1 cellular context compared by ENCODE assay signal in the genomic region with DNA sequence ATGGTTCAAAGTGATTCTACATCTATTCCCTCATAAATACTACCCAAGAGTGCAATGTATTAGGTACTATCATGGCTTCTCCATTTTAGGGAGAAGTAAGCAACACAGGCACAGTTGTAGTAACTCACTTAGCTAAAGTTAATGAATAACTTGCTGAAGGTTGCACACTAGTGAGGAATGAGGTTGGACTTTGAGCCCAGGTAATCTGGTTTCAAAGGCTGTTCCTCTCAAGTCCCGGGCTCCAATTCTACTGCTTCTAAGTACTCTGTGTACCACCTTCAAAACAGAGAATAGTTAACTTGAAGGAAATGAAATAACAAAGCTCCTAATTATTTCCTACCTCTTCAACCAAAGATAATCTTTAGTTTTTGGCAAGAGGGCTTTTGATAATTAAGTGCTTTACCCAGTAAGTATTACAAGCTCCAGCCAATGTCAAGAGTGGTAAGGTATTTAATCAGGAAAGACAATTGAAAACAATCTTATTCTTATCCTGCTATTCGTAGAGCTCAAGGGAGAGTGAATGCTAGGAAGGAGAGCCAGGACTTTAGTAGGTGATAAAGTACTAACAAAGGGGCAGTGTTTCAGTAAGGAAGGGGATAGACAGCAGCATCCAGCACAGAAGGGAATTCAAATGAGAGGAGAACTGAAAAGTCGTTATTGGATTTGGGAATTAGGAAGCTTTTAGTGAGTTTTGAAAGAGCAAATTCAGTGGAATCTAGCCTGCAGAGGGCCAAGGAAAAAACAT.
TF ChIP-seq lines count a peak whose summit lies in the region.

No MANE protein-coding gene starts in this region.

TF ChIP-seq in HepG2, 621 proteins besides CTCF, POLR2A, EP300 and RAD21 (continued from another document and continues in another):
- TF ChIP-seq, protein P1, sequence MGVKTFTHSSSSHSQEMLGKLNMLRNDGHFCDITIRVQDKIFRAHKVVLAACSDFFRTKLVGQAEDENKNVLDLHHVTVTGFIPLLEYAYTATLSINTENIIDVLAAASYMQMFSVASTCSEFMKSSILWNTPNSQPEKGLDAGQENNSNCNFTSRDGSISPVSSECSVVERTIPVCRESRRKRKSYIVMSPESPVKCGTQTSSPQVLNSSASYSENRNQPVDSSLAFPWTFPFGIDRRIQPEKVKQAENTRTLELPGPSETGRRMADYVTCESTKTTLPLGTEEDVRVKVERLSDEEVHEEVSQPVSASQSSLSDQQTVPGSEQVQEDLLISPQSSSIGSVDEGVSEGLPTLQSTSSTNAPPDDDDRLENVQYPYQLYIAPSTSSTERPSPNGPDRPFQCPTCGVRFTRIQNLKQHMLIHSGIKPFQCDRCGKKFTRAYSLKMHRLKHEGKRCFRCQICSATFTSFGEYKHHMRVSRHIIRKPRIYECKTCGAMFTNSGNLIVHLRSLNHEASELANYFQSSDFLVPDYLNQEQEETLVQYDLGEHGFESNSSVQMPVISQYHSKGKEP (CRISPR knock-in tag; IDR thresholded peaks at IDR 0.05) = no peak
- peak; percentile 22; the same call in 1 of the 2 replicates for TF ChIP-seq RCOR2 (CRISPR knock-in tag; IDR thresholded peaks at IDR 0.05)
- TF ChIP-seq DNMT3B (CRISPR knock-in tag; conservative IDR thresholded peaks at IDR 0.05) = no peak
- no peak for TF ChIP-seq ZNF205 (CRISPR knock-in tag; IDR thresholded peaks at IDR 0.05)
- no peak for TF ChIP-seq BCL6 (CRISPR knock-in tag; IDR thresholded peaks at IDR 0.05)
- no peak for TF ChIP-seq ZNF598 (CRISPR knock-in tag; IDR thresholded peaks at IDR 0.05; ENCODE audit: borderline replicate concordance)
- TF ChIP-seq ZNF558 (CRISPR knock-in tag; IDR thresholded peaks at IDR 0.05; ENCODE audit: borderline replicate concordance) = no peak
- TF ChIP-seq SMYD3 (CRISPR knock-in tag; IDR thresholded peaks at IDR 0.05) = no peak
- TF ChIP-seq KMT2A (CRISPR knock-in tag; IDR thresholded peaks at IDR 0.05) = no peak
- TF ChIP-seq ZZZ3 (CRISPR knock-in tag; IDR thresholded peaks at IDR 0.05; ENCODE audit: borderline replicate concordance) = no peak
- TF ChIP-seq ZNF850 (CRISPR knock-in tag; conservative IDR thresholded peaks at IDR 0.05) = no peak
- TF ChIP-seq ZNF614 (CRISPR knock-in tag; IDR thresholded peaks at IDR 0.05; ENCODE audit: borderline replicate concordance) = 0 out of 2 replicates have a peak, but pooled peaks have one; percentile 39
- no peak for TF ChIP-seq MEIS1 (CRISPR knock-in tag; IDR thresholded peaks at IDR 0.05; ENCODE audit: borderline replicate concordance)
- TF ChIP-seq SP140L (CRISPR knock-in tag; IDR thresholded peaks at IDR 0.05; ENCODE audit: borderline replicate concordance) = no peak
- TF ChIP-seq HOXA7 (CRISPR knock-in tag; IDR thresholded peaks at IDR 0.05) = no peak
- TF ChIP-seq ZNF784 (CRISPR knock-in tag; IDR thresholded peaks at IDR 0.05; ENCODE audit: borderline replicate concordance) = no peak
- TF ChIP-seq ZFP62 (CRISPR knock-in tag; IDR thresholded peaks at IDR 0.05) = no peak
- TF ChIP-seq ZNF383 (CRISPR knock-in tag; IDR thresholded peaks at IDR 0.05; ENCODE audit: borderline replicate concordance) = no peak
- TF ChIP-seq AKNA (CRISPR knock-in tag; IDR thresholded peaks at IDR 0.05; ENCODE audit: borderline replicate concordance) = no peak
- no peak for TF ChIP-seq ZNF574 (CRISPR knock-in tag; IDR thresholded peaks at IDR 0.05)
- no peak for TF ChIP-seq MLLT10 (CRISPR knock-in tag; IDR thresholded peaks at IDR 0.05)
- TF ChIP-seq, protein P2, sequence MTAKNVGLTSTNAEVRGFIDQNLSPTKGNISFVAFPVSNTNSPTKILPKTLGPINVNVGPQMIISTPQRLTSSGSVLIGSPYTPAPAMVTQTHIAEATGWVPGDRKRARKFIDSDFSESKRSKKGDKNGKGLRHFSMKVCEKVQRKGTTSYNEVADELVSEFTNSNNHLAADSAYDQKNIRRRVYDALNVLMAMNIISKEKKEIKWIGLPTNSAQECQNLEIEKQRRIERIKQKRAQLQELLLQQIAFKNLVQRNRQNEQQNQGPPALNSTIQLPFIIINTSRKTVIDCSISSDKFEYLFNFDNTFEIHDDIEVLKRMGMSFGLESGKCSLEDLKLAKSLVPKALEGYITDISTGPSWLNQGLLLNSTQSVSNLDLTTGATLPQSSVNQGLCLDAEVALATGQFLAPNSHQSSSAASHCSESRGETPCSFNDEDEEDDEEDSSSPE (CRISPR knock-in tag; IDR thresholded peaks at IDR 0.05) = no peak
- no peak for TF ChIP-seq ZNF639 (CRISPR knock-in tag; conservative IDR thresholded peaks at IDR 0.05)
- TF ChIP-seq ZNF776 (CRISPR knock-in tag; IDR thresholded peaks at IDR 0.05) = no peak
- TF ChIP-seq NR1H2 (CRISPR knock-in tag; IDR thresholded peaks at IDR 0.05; ENCODE audit: borderline replicate concordance, low read depth) = no peak
- TF ChIP-seq ZFP37 (CRISPR knock-in tag; IDR thresholded peaks at IDR 0.05; ENCODE audit: borderline replicate concordance) = no peak
- no peak for TF ChIP-seq RFX3 (CRISPR knock-in tag; IDR thresholded peaks at IDR 0.05)
- TF ChIP-seq TEAD2 (CRISPR knock-in tag; IDR thresholded peaks at IDR 0.05) = no peak
- TF ChIP-seq KLF11 (CRISPR knock-in tag; IDR thresholded peaks at IDR 0.05) = no peak
- TF ChIP-seq, protein P3, sequence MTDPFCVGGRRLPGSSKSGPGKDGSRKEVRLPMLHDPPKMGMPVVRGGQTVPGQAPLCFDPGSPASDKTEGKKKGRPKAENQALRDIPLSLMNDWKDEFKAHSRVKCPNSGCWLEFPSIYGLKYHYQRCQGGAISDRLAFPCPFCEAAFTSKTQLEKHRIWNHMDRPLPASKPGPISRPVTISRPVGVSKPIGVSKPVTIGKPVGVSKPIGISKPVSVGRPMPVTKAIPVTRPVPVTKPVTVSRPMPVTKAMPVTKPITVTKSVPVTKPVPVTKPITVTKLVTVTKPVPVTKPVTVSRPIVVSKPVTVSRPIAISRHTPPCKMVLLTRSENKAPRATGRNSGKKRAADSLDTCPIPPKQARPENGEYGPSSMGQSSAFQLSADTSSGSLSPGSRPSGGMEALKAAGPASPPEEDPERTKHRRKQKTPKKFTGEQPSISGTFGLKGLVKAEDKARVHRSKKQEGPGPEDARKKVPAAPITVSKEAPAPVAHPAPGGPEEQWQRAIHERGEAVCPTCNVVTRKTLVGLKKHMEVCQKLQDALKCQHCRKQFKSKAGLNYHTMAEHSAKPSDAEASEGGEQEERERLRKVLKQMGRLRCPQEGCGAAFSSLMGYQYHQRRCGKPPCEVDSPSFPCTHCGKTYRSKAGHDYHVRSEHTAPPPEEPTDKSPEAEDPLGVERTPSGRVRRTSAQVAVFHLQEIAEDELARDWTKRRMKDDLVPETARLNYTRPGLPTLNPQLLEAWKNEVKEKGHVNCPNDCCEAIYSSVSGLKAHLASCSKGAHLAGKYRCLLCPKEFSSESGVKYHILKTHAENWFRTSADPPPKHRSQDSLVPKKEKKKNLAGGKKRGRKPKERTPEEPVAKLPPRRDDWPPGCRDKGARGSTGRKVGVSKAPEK (CRISPR knock-in tag; IDR thresholded peaks at IDR 0.05; ENCODE audit: borderline replicate concordance) = no peak
- TF ChIP-seq MED8 (CRISPR knock-in tag; IDR thresholded peaks at IDR 0.05; ENCODE audit: insufficient replicate concordance) = no peak
- no peak for TF ChIP-seq ELF3 (CRISPR knock-in tag; IDR thresholded peaks at IDR 0.05)
- 0 out of 2 replicates have a peak, but pooled peaks have one; percentile 21 for TF ChIP-seq TARDBP (CRISPR knock-in tag; IDR thresholded peaks at IDR 0.05)
- no peak for TF ChIP-seq U2AF1 (optimal IDR thresholded peaks at IDR 0.05; ENCODE audit: low read depth, low read length)
- 0 out of 2 replicates have a peak, but pooled peaks have one; percentile 42 for TF ChIP-seq ZSCAN29 (CRISPR knock-in tag; conservative IDR thresholded peaks at IDR 0.05)
- TF ChIP-seq ZNF549 (CRISPR knock-in tag; IDR thresholded peaks at IDR 0.05) = no peak
- TF ChIP-seq NFYB (CRISPR knock-in tag; IDR thresholded peaks at IDR 0.05) = no peak
- TF ChIP-seq CREB3 (CRISPR knock-in tag; IDR thresholded peaks at IDR 0.05) = no peak
- no peak for TF ChIP-seq TFE3 (CRISPR knock-in tag; IDR thresholded peaks at IDR 0.05)
- TF ChIP-seq MBNL3 (CRISPR knock-in tag; conservative IDR thresholded peaks at IDR 0.05) = no peak
